8 cellular contexts compared by ENCODE assay signal in the genomic region with DNA sequence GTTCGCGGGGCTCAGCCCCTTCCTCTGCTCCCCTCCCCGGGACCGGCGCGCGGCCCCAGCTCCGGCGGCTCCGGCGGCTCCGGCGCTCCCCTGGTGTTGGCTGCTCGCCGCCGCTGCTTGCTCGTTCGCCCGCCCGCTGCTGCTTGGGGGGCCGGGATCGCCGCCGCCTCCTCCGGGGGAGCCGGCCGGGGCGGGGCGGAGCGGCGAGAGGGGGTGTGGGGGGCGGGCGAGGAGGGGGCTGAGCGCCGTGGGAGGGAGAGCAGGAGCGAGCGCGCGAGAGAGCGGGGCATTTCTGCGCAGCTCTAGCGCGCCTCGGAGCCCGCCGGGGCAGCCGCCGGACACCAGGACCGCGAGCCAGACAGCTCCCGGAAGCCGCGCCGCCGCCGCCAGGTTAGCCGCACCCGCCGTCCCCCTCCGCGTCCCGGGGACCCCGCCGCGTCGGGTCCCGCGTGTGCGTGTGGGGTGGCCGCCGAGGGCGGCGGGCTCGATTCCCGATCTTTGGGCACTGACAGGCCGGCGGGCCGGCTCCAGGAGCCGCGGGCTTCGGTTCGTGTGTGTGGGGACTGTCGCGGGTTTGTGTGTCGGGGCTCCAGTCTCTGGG.
DNase-seq lines count a peak whose midpoint lies in the region; ATAC-seq and TF ChIP-seq lines count a peak whose summit lies in the region.

No MANE protein-coding gene starts in this region.

- H3K79me2 ChIP-seq in HCT116 (ENCODE audit: insufficient read depth, low read length), result no peaks in the 10 kb centered on the region

- ATAC-seq in HCT116 (peak; percentile 39), foreskin keratinocyte (peak; percentile 43), omental fat pad (ENCODE audit: low FRiP score) (peak; percentile 51)

- TF ChIP-seq CTCF in HCT116 (IDR thresholded peaks at IDR 0.05 in 2 of 3, conservative IDR thresholded peaks at IDR 0.05 in 1 of 3; ENCODE audit: borderline replicate concordance in 1 of 3, insufficient read depth in 1 of 3, low read depth in 2 of 3, low read length in 2 of 3) (no peak), foreskin keratinocyte (conservative IDR thresholded peaks at IDR 0.05) (no peak), omental fat pad (IDR thresholded peaks at IDR 0.05) (no peak)

- H3K27ac ChIP-seq in HCT116 (ENCODE audit: low read depth, low read length) (peak overlapping the region; percentile 68; the same call in 1 of the 2 replicates), foreskin keratinocyte (no peak overlapping the region)

- no peaks in the 10 kb centered on the region for H3K36me3 ChIP-seq in HCT116 (ENCODE audit: control insufficient read depth in 1 of 2, insufficient read depth in 2 of 2, low read length in 2 of 2)

- no peak for TF ChIP-seq RAD21 in HCT116 (IDR thresholded peaks at IDR 0.05; ENCODE audit: low read depth)

- no peaks in the 10 kb centered on the region for H3K9me3 ChIP-seq in HCT116 (ENCODE audit: control insufficient read depth in 1 of 2, insufficient read depth in 1 of 2, low read depth in 1 of 2, low read length in 2 of 2)

- no peak for TF ChIP-seq POLR2A in HCT116 (IDR thresholded peaks at IDR 0.05; ENCODE audit: borderline replicate concordance, extremely low read depth, insufficient read depth, insufficient read length)

- intact Hi-C loops in HCT116 (cut with micrococcal nuclease), result no loop called here

- H4K20me1 ChIP-seq in HCT116 (ENCODE audit: insufficient read depth), result no peaks in the 10 kb centered on the region

- no peaks in the 10 kb centered on the region for H3K9me2 ChIP-seq in HCT116 (ENCODE audit: insufficient read depth)

- H2AFZ ChIP-seq in HCT116 (ENCODE audit: low read depth, low read length, poor library complexity, severe bottlenecking), result peak overlapping the region; percentile 26

- H3K9ac ChIP-seq in HCT116 (ENCODE audit: low read length), result peak overlapping the region; percentile 75

- H3K27me3 ChIP-seq in HCT116 (ENCODE audit: insufficient read depth, low read length), result no peaks in the 10 kb centered on the region
- H3K27me3 ChIP-seq in foreskin keratinocyte, result peaks cover 24% of the 10 kb centered on the region

- no TSS peak for BruUV-seq in HCT116 (replicated peaks; lab: Mats Ljungman, UMichigan)

- POLR2A ChIA-PET in HCT116 (lab: Charles Lee), result no interaction called here

- H3K4me3 ChIP-seq in HCT116 (replicated peaks in 1 of 2; ENCODE audit: low read depth in 1 of 2, low read length in 2 of 2), result peak overlapping the region; percentile 82 to 87

- DNase-seq in AG08396 (ENCODE audit: low spot score) (peak; percentile 66), HCT116 (ENCODE audit: low read depth, low spot score) (no peak), foreskin keratinocyte (no peak), omental fat pad (ENCODE audit: low spot score) (no peak), OCI-M2 (lab: John Stamatoyannopoulos, UW; ENCODE audit: unreplicated experiment) (no peak), DMS114 treated with DMSO at 0.1 percent for 48 hours (lab: John Stamatoyannopoulos, UW; ENCODE audit: unreplicated experiment) (no peak), amniotic stem cell (lab: John Stamatoyannopoulos, UW) (no peak)
- peak; percentile 58 for DNase-seq in activated CD8-positive, alpha-beta memory T cell treated with anti-CD3 and anti-CD28 coated beads, Interleukin-2, amount 50 U/mL, for 48 hours

- RAD21 ChIA-PET in HCT116 (lab: Charles Lee; ENCODE audit: low non-redundant PET in 1 of 2, low total read pairs in 2 of 2, uncharacterized antibody in 2 of 2, unreplicated experiment in 2 of 2), result no interaction called here

- CTCF ChIA-PET in HCT116 (lab: Charles Lee), result interaction anchor here (1.0 kb wide), 1 partner anchor 46 kb away, joined by 3 read pairs; no protein-coding TSS in a partner anchor

- H3K4me2 ChIP-seq in HCT116 (ENCODE audit: low read length), result peak overlapping the region; percentile 100

- H3K4me1 ChIP-seq in HCT116 (ENCODE audit: control insufficient read depth in 1 of 2, insufficient read depth in 2 of 2, low read length in 2 of 2) (peaks cover 43 to 79% of the 10 kb centered on the region in 2 experiments), foreskin keratinocyte (peaks cover 8% of the 10 kb centered on the region)

TF ChIP-seq in HCT116, 20 proteins besides CTCF, POLR2A, EP300 and RAD21:
- TF ChIP-seq POLR2AphosphoS5 (IDR thresholded peaks at IDR 0.05; ENCODE audit: low read depth, low read length) (no peak), REST (IDR thresholded peaks at IDR 0.05; ENCODE audit: low read depth) (no peak), FOSL1 (IDR thresholded peaks at IDR 0.05; ENCODE audit: low read depth) (no peak), MAX (IDR thresholded peaks at IDR 0.05) (no peak), SP1 (IDR thresholded peaks at IDR 0.05; ENCODE audit: low read depth) (no peak), YY1 (IDR thresholded peaks at IDR 0.05; ENCODE audit: extremely low read depth, insufficient replicate concordance, low read depth, low read length) (no peak), CEBPB (IDR thresholded peaks at IDR 0.05; ENCODE audit: low read depth) (no peak), ZBTB33 (IDR thresholded peaks at IDR 0.05; ENCODE audit: extremely low read depth, insufficient replicate concordance, low read length) (no peak), SIN3A (IDR thresholded peaks at IDR 0.05; ENCODE audit: low read depth) (no peak), EZH2phosphoT487 (IDR thresholded peaks at IDR 0.05; ENCODE audit: borderline replicate concordance) (no peak)

Comparison
In these comparisons a context has a peak if more than half of its experiments do, and no peak if none do; other contexts are left out.
1. DNase-seq: peak in AG08396 (single experiment) and activated CD8-positive, alpha-beta memory T cell treated with anti-CD3 and anti-CD28 coated beads, Interleukin-2, amount 50 U/mL, for 48 hours (single experiment); none in HCT116 (single experiment), foreskin keratinocyte (0 of 2), omental fat pad (single experiment), OCI-M2 (single experiment), DMS114 treated with DMSO at 0.1 percent for 48 hours (single experiment) and amniotic stem cell (single experiment).
2. Peak in every context shown above with its lines, with median percentiles within 50 percentile points of each other: ATAC-seq.